ENCODE assay signal across 1 cellular context in genomic region chr6:36196880-36197548, GRCh38.
A peak's percentile ranks its signal among the peaks of the same experiment; 100 is the strongest.
TF ChIP-seq lines count a peak whose summit lies in the region.

No MANE protein-coding gene starts in this region.

TF ChIP-seq in GM23338, 12 proteins besides CTCF, POLR2A, EP300 and RAD21 (continued from another document):
- TF ChIP-seq ZNF462 (CRISPR knock-in tag; IDR thresholded peaks at IDR 0.05) (no peak), CREB1 (CRISPR knock-in tag; IDR thresholded peaks at IDR 0.05; ENCODE audit: low read depth) (peak; percentile 78), REST (IDR thresholded peaks at IDR 0.05; ENCODE audit: unreplicated experiment) (no peak), ZNF114 (CRISPR knock-in tag; IDR thresholded peaks at IDR 0.05) (no peak), POLR2AphosphoS5 (IDR thresholded peaks at IDR 0.05; ENCODE audit: low read depth) (peak; percentile 84)
